23 cellular contexts compared by ENCODE assay signal in the genomic region with DNA sequence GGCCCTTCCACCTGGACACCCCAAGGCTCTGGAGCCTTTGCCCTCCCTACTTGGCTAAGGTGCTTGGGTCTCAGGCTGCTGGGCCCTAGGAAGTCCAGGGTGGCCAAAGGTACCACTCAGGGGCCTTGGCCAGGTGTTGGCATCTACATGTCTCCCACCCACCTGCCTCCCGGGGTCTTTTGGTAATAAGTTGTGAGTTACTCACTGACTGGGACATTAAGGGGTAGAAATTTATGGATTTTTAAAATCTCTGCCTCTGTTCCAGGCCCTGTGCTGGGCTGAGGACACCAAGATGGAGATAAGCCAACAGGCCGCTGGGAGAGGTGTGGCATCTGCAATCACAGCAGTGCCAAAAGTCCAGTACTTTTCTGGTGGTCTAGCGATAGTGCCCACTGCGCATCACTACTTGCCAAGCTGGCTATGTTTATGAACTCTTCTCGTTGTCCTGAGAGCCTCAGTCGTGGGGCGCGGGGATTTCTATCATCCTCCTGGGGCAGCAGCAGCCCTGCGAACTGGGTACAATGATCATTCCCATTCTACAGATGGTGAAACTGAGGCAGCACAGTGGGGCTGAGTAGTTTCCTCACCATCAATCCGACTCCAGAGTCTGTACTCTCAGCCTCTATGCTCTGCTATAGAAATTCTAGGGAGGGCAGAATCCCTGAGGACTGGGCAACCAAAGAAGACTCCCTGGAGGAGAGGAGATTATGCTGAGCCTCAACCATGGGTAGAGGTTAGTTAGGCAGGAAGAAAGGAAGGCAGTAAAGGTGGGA. TPM values are rescaled to one million over a fixed set of nuclear protein-coding genes. Genes with fewer than 3 reads are reported as not detected.
"Had no signal": no experiment of that assay in that cellular context is flagged by ENCODE, and none has a peak within 500 bp of the region (broad histone marks: within the 10 kb centered on the region; RNA-seq: fewer than 3 reads in every experiment).

No MANE protein-coding gene starts in this region.

- DNase-seq: IMR-90, Kasumi-1, MM.1S, NCI-H1092 treated with DMSO at 0.1 percent for 48 hours, NCI-H1436, NCI-H187, NCI-H2029, NCI-H2081 treated with DMSO at 0.1 percent for 48 hours, NCI-H2171, NCI-H226, NCI-H446, NCI-H510A, NCI-H524 treated with DMSO at 0.1 percent for 48 hours, NCI-H774, RPMI8226, SIG-M5 had no signal

- H3K27me3 ChIP-seq: SJSA1 had no signal

- H3K4me1 ChIP-seq: SJSA1 had no signal

- H3K9me3 ChIP-seq: SJSA1 had no signal

- FAIRE-seq: RCC 7860 had no signal

- H3K27ac ChIP-seq: KMS-11, SJSA1, SK-N-MC had no signal

- H3K4me3 ChIP-seq: SJSA1, SK-N-MC had no signal

- H3K9ac ChIP-seq: KMS-11 had no signal

- H3K4me2 ChIP-seq: KMS-11 had no signal

- H3K36me3 ChIP-seq: SJSA1 had no signal

RNA-seq across cellular contexts. Expression of a gene that starts 36.2 kb away (rescaled TPM):
- total RNA-seq: HT-29, IMR-90, M059J, Right ventricle myocardium superior, SJSA1 had no signal
- polyA plus RNA-seq: IMR-90 had no signal
